In the genomic region with DNA sequence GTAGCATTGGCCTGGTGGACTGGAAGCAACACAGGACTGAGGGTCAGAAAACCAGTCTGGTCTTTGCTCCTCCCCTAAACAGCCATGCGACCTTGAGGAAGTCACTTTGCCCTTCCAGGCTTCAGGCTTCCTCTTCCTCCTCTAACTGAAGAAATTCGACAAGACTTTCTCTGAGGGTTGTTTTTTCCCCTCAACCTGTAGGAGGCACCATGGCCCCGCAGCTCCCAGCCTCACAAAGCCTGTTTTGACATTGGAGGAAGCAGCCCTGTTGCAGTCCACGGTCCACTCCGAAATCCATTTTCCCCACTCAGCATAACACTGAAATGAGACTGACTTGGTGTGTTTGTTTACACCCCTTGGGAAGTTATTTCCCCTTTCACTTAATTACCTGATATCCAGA, we compare ENCODE assay signal across 10 cellular contexts. TPM values are rescaled to one million over a fixed set of nuclear protein-coding genes. Genes with fewer than 3 reads are reported as not detected.
DNase-seq lines count a peak whose midpoint lies in the region; ATAC-seq lines count a peak whose summit lies in the region.
"Had no signal": no experiment of that assay in that cellular context is flagged by ENCODE, and none has a peak within 500 bp of the region (broad histone marks: within the 10 kb centered on the region; RNA-seq: fewer than 3 reads in every experiment).

No MANE protein-coding gene starts in this region.

- H3K27ac Mint-ChIP-seq in activated T-cell treated with anti-CD3 and anti-CD28 coated beads, Interleukin-2, amount 50 U/mL, for 24 hours, result no peak overlapping the region
- H3K27ac Mint-ChIP-seq: CD4-positive, alpha-beta T cell had no signal

- H3K36me3 Mint-ChIP-seq in activated T-cell treated with anti-CD3 and anti-CD28 coated beads, Interleukin-2, amount 50 U/mL, for 24 hours (ENCODE audit: low read depth), result no peaks in the 10 kb centered on the region

- H3K4me3 Mint-ChIP-seq in activated T-cell treated with anti-CD3 and anti-CD28 coated beads, Interleukin-2, amount 50 U/mL, for 24 hours, result no peak overlapping the region
- H3K4me3 Mint-ChIP-seq: CD4-positive, alpha-beta T cell had no signal

- peaks cover 1% of the 10 kb centered on the region for H3K4me1 Mint-ChIP-seq in activated T-cell treated with anti-CD3 and anti-CD28 coated beads, Interleukin-2, amount 50 U/mL, for 24 hours (ENCODE audit: low read depth)

- peaks cover 38% of the 10 kb centered on the region for H3K27me3 Mint-ChIP-seq in activated T-cell treated with anti-CD3 and anti-CD28 coated beads, Interleukin-2, amount 50 U/mL, for 24 hours

- H3K9me3 Mint-ChIP-seq in activated T-cell treated with anti-CD3 and anti-CD28 coated beads, Interleukin-2, amount 50 U/mL, for 24 hours, result no peaks in the 10 kb centered on the region
- H3K9me3 Mint-ChIP-seq: CD4-positive, alpha-beta T cell had no signal

- peak; percentile 34 to 38 for ATAC-seq in left cardiac atrium
- ATAC-seq in Right ventricle myocardium superior (ENCODE audit: poor library complexity), result no peak

- DNase-seq in left cardiac atrium (no peak), Right ventricle myocardium superior (no peak), anterior cingulate cortex (lab: John Stamatoyannopoulos, UW) (peak in 39 of 58 donors; percentile 0 to 56 (median 12)), left kidney (ENCODE audit: low read depth, low spot score) (peak; percentile 74), GF-D8 (lab: John Stamatoyannopoulos, UW) (no peak), NCI-H1694 (lab: John Stamatoyannopoulos, UW) (no peak), NCI-H510A treated with DMSO at 0.1 percent for 48 hours (lab: John Stamatoyannopoulos, UW) (no peak)
- no peak for DNase-seq in activated T-cell treated with anti-CD3 and anti-CD28 coated beads, Interleukin-2, amount 50 U/mL, for 24 hours
- DNase-seq: CD4-positive, alpha-beta T cell; SW 1271 had no signal

- intact Hi-C loops in left cardiac atrium (cut with DNase I), result loop anchor here (5.0 to 10.0 kb wide), 5 partner anchors 766 to 1108 kb away; no protein-coding TSS in a partner anchor
- intact Hi-C loops in Right ventricle myocardium superior (cut with DNase I), result loop anchor here (5.0 to 10.0 kb wide), 2 partner anchors 263 to 766 kb away; no protein-coding TSS in a partner anchor

RNA-seq across cellular contexts. Expression of a gene that starts 41.2 kb away (rescaled TPM):
- total RNA-seq in left cardiac atrium (not detected), Right ventricle myocardium superior (not detected)
- total RNA-seq: CD4-positive, alpha-beta T cell had no signal

Comparison
In these comparisons a context has a peak if more than half of its experiments do, and no peak if none do; other contexts are left out.
1. DNase-seq: peak in anterior cingulate cortex (39 of 58) and left kidney (single experiment); none in left cardiac atrium (single experiment), Right ventricle myocardium superior (single experiment), activated T-cell treated with anti-CD3 and anti-CD28 coated beads, Interleukin-2, amount 50 U/mL, for 24 hours (single experiment), GF-D8 (single experiment), NCI-H1694 (single experiment) and NCI-H510A treated with DMSO at 0.1 percent for 48 hours (single experiment).